In the genomic region with DNA sequence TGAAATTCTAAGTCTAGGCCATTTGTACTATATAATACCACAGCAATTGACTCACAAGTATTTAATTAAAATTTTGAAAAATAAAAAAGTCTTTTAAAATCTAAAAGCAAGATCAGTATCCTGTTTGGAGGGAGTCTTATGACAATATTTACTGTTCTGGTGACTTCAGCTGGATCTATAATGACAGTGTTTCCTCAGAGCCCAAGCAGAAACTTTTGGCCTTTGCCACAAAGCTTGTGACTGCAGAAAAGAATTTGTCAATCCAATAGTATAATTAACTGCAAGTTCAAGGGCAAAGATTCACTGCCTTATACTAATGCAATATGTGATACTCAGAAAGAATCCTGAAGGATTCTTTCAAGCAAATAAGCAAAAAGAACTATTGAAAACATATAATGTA, we compare ENCODE assay signal across 23 cellular contexts.
"Had no signal": no experiment of that assay in that cellular context is flagged by ENCODE, and none has a peak within 500 bp of the region (broad histone marks: within the 10 kb centered on the region; RNA-seq: fewer than 3 reads in every experiment).

No MANE protein-coding gene starts in this region.

- H3K27ac ChIP-seq: coronary artery, neural progenitor cell, psoas muscle had no signal

- H3K4me3 Mint-ChIP-seq: activated naive CD4-positive, alpha-beta T cell treated with anti-CD3 and anti-CD28 coated beads for 36 hours; activated naive CD8-positive, alpha-beta T cell treated with anti-CD3 and anti-CD28 coated beads, Interleukin-2, amount 50 U/mL, for 24 hours; activated T-cell treated with anti-CD3 and anti-CD28 coated beads, Interleukin-2, amount 50 U/mL, for 4 hours; immature natural killer cell; memory B cell; naive B cell; neural progenitor cell; stimulated activated naive CD8-positive, alpha-beta T cell treated with anti-CD3 and anti-CD28 coated beads, Interleukin-15, amount 100 ng/mL, for 72 hours had no signal

- H3K27me3 Mint-ChIP-seq: activated naive CD8-positive, alpha-beta T cell treated with anti-CD3 and anti-CD28 coated beads, Interleukin-2, amount 50 U/mL, for 24 hours; memory B cell; naive B cell; stimulated activated naive CD8-positive, alpha-beta T cell treated with anti-CD3 and anti-CD28 coated beads, Interleukin-15, amount 100 ng/mL, for 72 hours had no signal

- H3K4me1 ChIP-seq: neural progenitor cell, psoas muscle had no signal

- H3K4me1 Mint-ChIP-seq: activated naive CD8-positive, alpha-beta T cell treated with anti-CD3 and anti-CD28 coated beads, Interleukin-2, amount 50 U/mL, for 24 hours; immature natural killer cell; neural progenitor cell; stimulated activated naive CD8-positive, alpha-beta T cell treated with anti-CD3 and anti-CD28 coated beads, Interleukin-15, amount 100 ng/mL, for 72 hours had no signal

- H3K27ac Mint-ChIP-seq: activated naive CD4-positive, alpha-beta T cell treated with anti-CD3 and anti-CD28 coated beads for 36 hours; activated naive CD8-positive, alpha-beta T cell treated with anti-CD3 and anti-CD28 coated beads, Interleukin-2, amount 50 U/mL, for 24 hours; immature natural killer cell; memory B cell; neural progenitor cell; stimulated activated naive CD8-positive, alpha-beta T cell treated with anti-CD3 and anti-CD28 coated beads, Interleukin-15, amount 100 ng/mL, for 72 hours had no signal

- H3K4me3 ChIP-seq: coronary artery, neural progenitor cell, psoas muscle had no signal

- ATAC-seq: activated naive CD8-positive, alpha-beta T cell treated with anti-CD3 and anti-CD28 coated beads, Interleukin-2, amount 50 U/mL, for 24 hours; activated T-cell treated with anti-CD3 and anti-CD28 coated beads, Interleukin-2, amount 50 U/mL, for 4 hours; left ventricle myocardium superior; right cardiac atrium; stimulated activated naive CD8-positive, alpha-beta T cell treated with anti-CD3 and anti-CD28 coated beads, Interleukin-15, amount 100 ng/mL, for 72 hours had no signal

- H2AFZ ChIP-seq: neural progenitor cell had no signal

- H3K4me2 ChIP-seq: neural progenitor cell had no signal

- H3K9ac ChIP-seq: neural progenitor cell had no signal

- DNase-seq: activated CD4-positive, alpha-beta T cell treated with anti-CD3 and anti-CD28 coated beads, Interleukin-2, amount 50 U/mL, for 1 hour; activated CD4-positive, CD25-positive, alpha-beta regulatory T cell treated with anti-CD3 and anti-CD28 coated beads, Interleukin-2, amount 50 U/mL, for 72 hours; activated CD8-positive, alpha-beta memory T cell treated with anti-CD3 and anti-CD28 coated beads, Interleukin-2, amount 50 U/mL, for 4 hours; activated naive CD4-positive, alpha-beta T cell treated with anti-CD3 and anti-CD28 coated beads for 36 hours; activated naive CD8-positive, alpha-beta T cell treated with anti-CD3 and anti-CD28 coated beads, Interleukin-2, amount 50 U/mL, for 24 hours; activated T-cell treated with anti-CD3 and anti-CD28 coated beads, Interleukin-2, amount 50 U/mL, for 4 hours; aorta; erythroblast; immature natural killer cell; kidney glomerular epithelial cell; left ventricle myocardium superior; naive B cell; psoas muscle; right cardiac atrium; small intestine; stimulated activated CD4-positive, alpha-beta T cell treated with anti-CD3 and anti-CD28 coated beads, Interleukin-4, amount 100 ng/mL, for 1 hour; stimulated activated naive CD8-positive, alpha-beta T cell treated with anti-CD3 and anti-CD28 coated beads, Interleukin-15, amount 100 ng/mL, for 72 hours; T-helper 1 cell; T1000; trophoblast cell had no signal

- H3K27me3 ChIP-seq: neural progenitor cell had no signal

- H3K9me3 Mint-ChIP-seq: activated naive CD4-positive, alpha-beta T cell treated with anti-CD3 and anti-CD28 coated beads for 36 hours; activated naive CD8-positive, alpha-beta T cell treated with anti-CD3 and anti-CD28 coated beads, Interleukin-2, amount 50 U/mL, for 24 hours; activated T-cell treated with anti-CD3 and anti-CD28 coated beads, Interleukin-2, amount 50 U/mL, for 4 hours; immature natural killer cell; memory B cell; neural progenitor cell; stimulated activated naive CD8-positive, alpha-beta T cell treated with anti-CD3 and anti-CD28 coated beads, Interleukin-15, amount 100 ng/mL, for 72 hours had no signal

- H3K9me3 ChIP-seq: psoas muscle had no signal
